Comparison of ENCODE assay signal across 8 cellular contexts in genomic region chr12:3752741-3753486, GRCh38. TPM values are rescaled to one million over a fixed set of nuclear protein-coding genes. Genes with fewer than 3 reads are reported as not detected.
DNase-seq lines count a peak whose midpoint lies in the region; ATAC-seq and TF ChIP-seq lines count a peak whose summit lies in the region.

TSS of gene CRACR2A (minus strand) at chr12:3753109. CDS start at chr12:3696999, 56,110 bp downstream.

- no peak within 1 kb of the TSS for H3K27ac ChIP-seq in RWPE2 (ENCODE audit: poor library complexity, severe bottlenecking)
- H3K27ac ChIP-seq in heart left ventricle: peak within 1 kb of the TSS; percentile 33 to 94 (median 74)
- H3K27ac ChIP-seq in sigmoid colon: peak within 1 kb of the TSS; percentile 65 to 80 (median 70)

- peak within 1 kb of the TSS; percentile 42 for H3K4me3 ChIP-seq in BJ (ENCODE audit: low read depth, low read length)
- H3K4me3 ChIP-seq in RWPE2 (ENCODE audit: severe bottlenecking): peak within 1 kb of the TSS; percentile 25
- H3K4me3 ChIP-seq in heart left ventricle: peak within 1 kb of the TSS; percentile 26 to 79 (median 58)
- peak within 1 kb of the TSS; percentile 21 to 58 (median 48) for H3K4me3 ChIP-seq in sigmoid colon

- POLR2A ChIA-PET in BJ (lab: Charles Lee): no interaction called here

- H3K27me3 ChIP-seq in BJ (ENCODE audit: control insufficient read depth, insufficient read depth, low read length): peaks cover 2% of the 10 kb centered on the region
- no peaks in the 10 kb centered on the region for H3K27me3 ChIP-seq in RWPE2 (ENCODE audit: insufficient read depth, poor library complexity, severe bottlenecking)
- no peaks in the 10 kb centered on the region for H3K27me3 ChIP-seq in heart left ventricle
- no peaks in the 10 kb centered on the region for H3K27me3 ChIP-seq in sigmoid colon

- H3K36me3 ChIP-seq in BJ (ENCODE audit: control insufficient read depth, insufficient read depth, low read length): no peaks in the 10 kb centered on the region
- no peaks in the 10 kb centered on the region for H3K36me3 ChIP-seq in RWPE2 (ENCODE audit: low read depth)
- no peaks in the 10 kb centered on the region for H3K36me3 ChIP-seq in heart left ventricle
- H3K36me3 ChIP-seq in sigmoid colon: no peaks in the 10 kb centered on the region

- CTCF ChIA-PET in BJ (lab: Yijun Ruan, JAX): interaction anchor here (0.8 to 1.5 kb wide), 6 partner anchors 11 to 451 kb away, joined by 3 to 6 read pairs (median 4); no protein-coding TSS in a partner anchor

- ATAC-seq in HG03354 (IDR thresholded peaks at IDR 0.05; ENCODE audit: poor library complexity, severe bottlenecking, unreplicated experiment): peak; percentile 84
- peak; percentile 85 for ATAC-seq in RWPE2 (ENCODE audit: low read depth)
- peak; percentile 26 to 87 (median 78) for ATAC-seq in heart left ventricle

- H3K4me1 ChIP-seq in RWPE2 (ENCODE audit: insufficient read depth, poor library complexity, severe bottlenecking): no peaks in the 10 kb centered on the region
- peaks cover 0 to 43% (median 16%) of the 10 kb centered on the region in 12 donors for H3K4me1 ChIP-seq in heart left ventricle
- peaks cover 0 to 24% (median 17%) of the 10 kb centered on the region in 4 donors for H3K4me1 ChIP-seq in sigmoid colon

- H3K9me3 ChIP-seq in RWPE2 (ENCODE audit: severe bottlenecking) (no peaks in the 10 kb centered on the region), heart left ventricle (no peaks in the 10 kb centered on the region), sigmoid colon (no peaks in the 10 kb centered on the region)

- no peak for TF ChIP-seq EP300 in sigmoid colon (IDR thresholded peaks at IDR 0.05)

- peak; percentile 44 for TF ChIP-seq CTCF in BJ (IDR thresholded peaks at IDR 0.05; ENCODE audit: insufficient read depth, low read depth, low read length)
- TF ChIP-seq CTCF in RWPE2 (IDR thresholded peaks at IDR 0.05; ENCODE audit: poor library complexity, severe bottlenecking): peak; percentile 55
- peak; percentile 32 to 73 (median 62) for TF ChIP-seq CTCF in heart left ventricle (IDR thresholded peaks at IDR 0.05)
- TF ChIP-seq CTCF in sigmoid colon (IDR thresholded peaks at IDR 0.05): peak; percentile 33 to 69 (median 60)

- 9 to 18% (median 12%) methylated on average over 14 to 62 of the region's 62 CpGs for WGBS in heart left ventricle, 4 donors
- WGBS in sigmoid colon, 2 donors: 1 to 2% methylated on average over 62 of the region's 62 CpGs

- TF ChIP-seq POLR2A in GM19193 (IDR thresholded peaks at IDR 0.05; ENCODE audit: extremely low read depth, insufficient read depth, insufficient read length) (peak; percentile 83), heart left ventricle (IDR thresholded peaks at IDR 0.05) (no peak), sigmoid colon (IDR thresholded peaks at IDR 0.05) (no peak)

- DNase-seq in BJ (ENCODE audit: low read depth): no peak
- no peak for DNase-seq in RWPE2 (ENCODE audit: low spot score)
- DNase-seq in activated gamma-delta T cell (lab: John Stamatoyannopoulos, UW): peak; percentile 82
- DNase-seq in heart left ventricle: peak; percentile 65 to 91 (median 78)
- DNase-seq in sigmoid colon: peak; percentile 80
- DNase-seq in epidermal melanocyte (ENCODE audit: insufficient read length, low spot score): no peak

- intact Hi-C loops in heart left ventricle (cut with DNase I): no loop called here
- intact Hi-C loops in sigmoid colon (cut with DNase I): loop anchor here (5.0 kb wide), 1 partner anchor 96 kb away; no protein-coding TSS in a partner anchor

RNA-seq across cellular contexts. Expression of gene CRACR2A, which starts in this region (rescaled TPM):
- 1.4 TPM in 2 replicates for polyA plus RNA-seq in BJ (2011; rRNA removed)
- 1.3 TPM in 2 replicates for polyA minus RNA-seq in BJ (2011; rRNA and poly(A)+ RNA removed)
- 10 to 100 TPM in 1 of 9 donors, 1 to 10 TPM in 8; 2.9 to 14.1 (median 6.4) TPM for total RNA-seq in heart left ventricle
- polyA plus RNA-seq in heart left ventricle: 1 to 10 TPM; 1.0 to 3.1 TPM
- total RNA-seq in sigmoid colon: 1 to 10 TPM; 1.1 to 4.2 (median 2.0) TPM
- 10 to 100 TPM; 11.4 to 29.6 (median 11.8) TPM for polyA plus RNA-seq in sigmoid colon

Comparison
In these comparisons a context has a peak if more than half of its experiments do, and no peak if none do; other contexts are left out.
1. DNase-seq: peak in activated gamma-delta T cell (single experiment), heart left ventricle (5 of 5) and sigmoid colon (single experiment); none in BJ (single experiment), RWPE2 (single experiment) and epidermal melanocyte (single experiment).
2. Peak in every context shown above with its lines, with median percentiles within 50 percentile points of each other: H3K4me3 ChIP-seq, CTCF ChIP-seq and ATAC-seq.